In the genomic region with DNA sequence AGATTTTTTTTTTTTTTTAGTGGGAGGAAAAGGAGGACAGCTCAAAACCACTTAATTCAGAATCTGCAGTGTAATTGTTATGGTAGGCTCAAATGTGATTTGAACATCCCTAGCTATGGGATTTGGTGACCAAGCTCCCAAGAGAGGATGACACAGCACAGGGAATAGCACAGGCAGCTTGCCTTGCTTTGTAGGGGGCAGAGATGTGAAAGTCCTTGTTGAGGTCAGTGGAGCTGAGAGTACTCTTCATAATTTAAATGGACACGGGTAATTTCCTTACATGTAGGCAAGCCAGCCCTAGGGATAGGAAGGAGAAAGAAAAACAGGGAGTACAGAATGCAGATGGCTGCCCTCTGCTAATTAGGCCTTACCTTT, we compare ENCODE assay signal across 1 cellular context.
TF ChIP-seq lines count a peak whose summit lies in the region.

No MANE protein-coding gene starts in this region.

TF ChIP-seq in K562, 482 proteins besides CTCF, POLR2A, EP300 and RAD21:
- TF ChIP-seq ZNF77 (CRISPR knock-in tag; IDR thresholded peaks at IDR 0.05) (no peak), NFE2 (IDR thresholded peaks at IDR 0.05; ENCODE audit: low read depth) (peak; percentile 30; the same call in 1 of the 2 replicates), KAT7 (CRISPR knock-in tag; IDR thresholded peaks at IDR 0.05; ENCODE audit: borderline replicate concordance) (no peak)
- TF ChIP-seq, protein P1, sequence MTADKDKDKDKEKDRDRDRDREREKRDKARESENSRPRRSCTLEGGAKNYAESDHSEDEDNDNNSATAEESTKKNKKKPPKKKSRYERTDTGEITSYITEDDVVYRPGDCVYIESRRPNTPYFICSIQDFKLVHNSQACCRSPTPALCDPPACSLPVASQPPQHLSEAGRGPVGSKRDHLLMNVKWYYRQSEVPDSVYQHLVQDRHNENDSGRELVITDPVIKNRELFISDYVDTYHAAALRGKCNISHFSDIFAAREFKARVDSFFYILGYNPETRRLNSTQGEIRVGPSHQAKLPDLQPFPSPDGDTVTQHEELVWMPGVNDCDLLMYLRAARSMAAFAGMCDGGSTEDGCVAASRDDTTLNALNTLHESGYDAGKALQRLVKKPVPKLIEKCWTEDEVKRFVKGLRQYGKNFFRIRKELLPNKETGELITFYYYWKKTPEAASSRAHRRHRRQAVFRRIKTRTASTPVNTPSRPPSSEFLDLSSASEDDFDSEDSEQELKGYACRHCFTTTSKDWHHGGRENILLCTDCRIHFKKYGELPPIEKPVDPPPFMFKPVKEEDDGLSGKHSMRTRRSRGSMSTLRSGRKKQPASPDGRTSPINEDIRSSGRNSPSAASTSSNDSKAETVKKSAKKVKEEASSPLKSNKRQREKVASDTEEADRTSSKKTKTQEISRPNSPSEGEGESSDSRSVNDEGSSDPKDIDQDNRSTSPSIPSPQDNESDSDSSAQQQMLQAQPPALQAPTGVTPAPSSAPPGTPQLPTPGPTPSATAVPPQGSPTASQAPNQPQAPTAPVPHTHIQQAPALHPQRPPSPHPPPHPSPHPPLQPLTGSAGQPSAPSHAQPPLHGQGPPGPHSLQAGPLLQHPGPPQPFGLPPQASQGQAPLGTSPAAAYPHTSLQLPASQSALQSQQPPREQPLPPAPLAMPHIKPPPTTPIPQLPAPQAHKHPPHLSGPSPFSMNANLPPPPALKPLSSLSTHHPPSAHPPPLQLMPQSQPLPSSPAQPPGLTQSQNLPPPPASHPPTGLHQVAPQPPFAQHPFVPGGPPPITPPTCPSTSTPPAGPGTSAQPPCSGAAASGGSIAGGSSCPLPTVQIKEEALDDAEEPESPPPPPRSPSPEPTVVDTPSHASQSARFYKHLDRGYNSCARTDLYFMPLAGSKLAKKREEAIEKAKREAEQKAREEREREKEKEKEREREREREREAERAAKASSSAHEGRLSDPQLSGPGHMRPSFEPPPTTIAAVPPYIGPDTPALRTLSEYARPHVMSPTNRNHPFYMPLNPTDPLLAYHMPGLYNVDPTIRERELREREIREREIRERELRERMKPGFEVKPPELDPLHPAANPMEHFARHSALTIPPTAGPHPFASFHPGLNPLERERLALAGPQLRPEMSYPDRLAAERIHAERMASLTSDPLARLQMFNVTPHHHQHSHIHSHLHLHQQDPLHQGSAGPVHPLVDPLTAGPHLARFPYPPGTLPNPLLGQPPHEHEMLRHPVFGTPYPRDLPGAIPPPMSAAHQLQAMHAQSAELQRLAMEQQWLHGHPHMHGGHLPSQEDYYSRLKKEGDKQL (CRISPR knock-in tag; IDR thresholded peaks at IDR 0.05; ENCODE audit: borderline replicate concordance), result no peak
- TF ChIP-seq, protein P2, sequence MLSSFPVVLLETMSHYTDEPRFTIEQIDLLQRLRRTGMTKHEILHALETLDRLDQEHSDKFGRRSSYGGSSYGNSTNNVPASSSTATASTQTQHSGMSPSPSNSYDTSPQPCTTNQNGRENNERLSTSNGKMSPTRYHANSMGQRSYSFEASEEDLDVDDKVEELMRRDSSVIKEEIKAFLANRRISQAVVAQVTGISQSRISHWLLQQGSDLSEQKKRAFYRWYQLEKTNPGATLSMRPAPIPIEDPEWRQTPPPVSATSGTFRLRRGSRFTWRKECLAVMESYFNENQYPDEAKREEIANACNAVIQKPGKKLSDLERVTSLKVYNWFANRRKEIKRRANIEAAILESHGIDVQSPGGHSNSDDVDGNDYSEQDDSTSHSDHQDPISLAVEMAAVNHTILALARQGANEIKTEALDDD (IDR thresholded peaks at IDR 0.05), result no peak
- TF ChIP-seq, protein P3, sequence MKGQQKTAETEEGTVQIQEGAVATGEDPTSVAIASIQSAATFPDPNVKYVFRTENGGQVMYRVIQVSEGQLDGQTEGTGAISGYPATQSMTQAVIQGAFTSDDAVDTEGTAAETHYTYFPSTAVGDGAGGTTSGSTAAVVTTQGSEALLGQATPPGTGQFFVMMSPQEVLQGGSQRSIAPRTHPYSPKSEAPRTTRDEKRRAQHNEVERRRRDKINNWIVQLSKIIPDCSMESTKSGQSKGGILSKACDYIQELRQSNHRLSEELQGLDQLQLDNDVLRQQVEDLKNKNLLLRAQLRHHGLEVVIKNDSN (CRISPR knock-in tag; IDR thresholded peaks at IDR 0.05), result no peak
